Comparison of ENCODE assay signal across 1 cellular context in genomic region chr12:71865166-71865713, GRCh38.
TF ChIP-seq lines count a peak whose summit lies in the region.

No MANE protein-coding gene starts in this region.

TF ChIP-seq in K562, 482 proteins besides CTCF, POLR2A, EP300 and RAD21 (continued from another document):
- TF ChIP-seq KLF16 (IDR thresholded peaks at IDR 0.05) (no peak), MTA3 (IDR thresholded peaks at IDR 0.05; ENCODE audit: borderline replicate concordance) (no peak), ZNF324 (CRISPR knock-in tag; IDR thresholded peaks at IDR 0.05) (no peak), TSHZ1 (CRISPR knock-in tag; IDR thresholded peaks at IDR 0.05) (no peak), CHAMP1 (IDR thresholded peaks at IDR 0.05) (no peak), RB1 (IDR thresholded peaks at IDR 0.05; ENCODE audit: low read depth) (no peak), SNRNP70 (optimal IDR thresholded peaks at IDR 0.05; ENCODE audit: low read depth, low read length) (no peak), YY1 (IDR thresholded peaks at IDR 0.05; ENCODE audit: borderline replicate concordance in 1 of 3, control insufficient read depth in 1 of 3, extremely low read depth in 1 of 3, insufficient read depth in 3 of 3, insufficient read length in 1 of 3, insufficient replicate concordance in 2 of 3, low read depth in 1 of 3, low read length in 2 of 3) (no peak), STAT5A (IDR thresholded peaks at IDR 0.05; ENCODE audit: borderline replicate concordance, low read length) (no peak), ESRRB (CRISPR knock-in tag; IDR thresholded peaks at IDR 0.05; ENCODE audit: borderline replicate concordance) (no peak), ZNF655 (CRISPR knock-in tag; IDR thresholded peaks at IDR 0.05) (no peak)
